ENCODE assay signal across 29 cellular contexts in the genomic region with DNA sequence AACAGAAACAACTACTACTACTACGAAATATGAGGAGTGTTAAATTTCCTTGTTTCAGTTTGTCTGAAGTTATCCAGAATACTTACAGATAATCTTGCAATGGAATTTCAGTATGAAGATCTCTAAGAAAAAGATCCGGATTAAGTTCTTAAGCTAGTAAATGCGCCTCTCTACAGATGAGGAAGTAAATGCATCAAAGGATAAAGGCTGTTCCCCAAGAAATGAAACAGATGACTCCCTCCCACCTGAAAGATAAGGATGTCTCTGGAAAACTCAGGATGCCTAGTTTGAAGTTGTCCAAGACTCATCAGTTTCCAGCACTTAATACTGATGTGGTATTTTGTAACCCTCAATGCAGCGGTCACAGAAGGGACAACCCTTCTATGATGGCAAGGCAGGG.
"Had no signal": no experiment of that assay in that cellular context is flagged by ENCODE, and none has a peak within 500 bp of the region (broad histone marks: within the 10 kb centered on the region; RNA-seq: fewer than 3 reads in every experiment).

No MANE protein-coding gene starts in this region.

- DNase-seq: kidney glomerular epithelial cell; left cardiac atrium; lower lobe of right lung; mammary epithelial cell; mesenchymal stem cell; naive thymus-derived CD8-positive, alpha-beta T cell; nucleus accumbens; pancreas; posterior cingulate gyrus; retina; right cardiac atrium; sigmoid colon; small intestine; stimulated activated CD4-positive, alpha-beta T cell treated with anti-CD3 and anti-CD28 coated beads, Interleukin-1b, Interleukin-23, amount 100 ng/mL, for 48 hours; stimulated activated CD4-positive, alpha-beta T cell treated with anti-CD3 and anti-CD28 coated beads, Interleukin-4, amount 100 ng/mL, for 1 hour; stimulated activated naive B cell treated with anti-CD40 and anti-IgM and Interleukin-4, amounts not matched to agents 10 μg/mL and 1 μg/mL and 100 μg/mL, for 72 hours; stimulated activated naive CD8-positive, alpha-beta T cell treated with anti-CD3 and anti-CD28 coated beads, Interleukin-15, Interleukin-2, amounts not matched to agents 100 U/mL and 50 U/mL, for 24 hours; stomach; testis; thyroid gland; transverse colon; upper lobe of left lung had no signal

- H3K27me3 ChIP-seq: hepatocyte, pancreas, sigmoid colon, stomach, testis, thyroid gland, transverse colon, upper lobe of left lung had no signal

- H3K4me3 Mint-ChIP-seq: naive thymus-derived CD8-positive, alpha-beta T cell; nephron; neural crest cell; stimulated activated naive B cell treated with anti-CD40 and anti-IgM and Interleukin-4, amounts not matched to agents 10 μg/mL and 1 μg/mL and 100 μg/mL, for 72 hours had no signal

- ATAC-seq: left cardiac atrium; left lobe of liver; lower lobe of right lung; naive thymus-derived CD8-positive, alpha-beta T cell; pancreas; right cardiac atrium; stimulated activated naive B cell treated with anti-CD40 and anti-IgM and Interleukin-4, amounts not matched to agents 10 μg/mL and 1 μg/mL and 100 μg/mL, for 72 hours; stimulated activated naive CD8-positive, alpha-beta T cell treated with anti-CD3 and anti-CD28 coated beads, Interleukin-15, Interleukin-2, amounts not matched to agents 100 U/mL and 50 U/mL, for 24 hours had no signal

- H3K27me3 Mint-ChIP-seq: naive thymus-derived CD8-positive, alpha-beta T cell; stimulated activated naive B cell treated with anti-CD40 and anti-IgM and Interleukin-4, amounts not matched to agents 10 μg/mL and 1 μg/mL and 100 μg/mL, for 72 hours had no signal

- H3K27ac ChIP-seq: hepatocyte, lower lobe of right lung, pancreas, prostate gland, sigmoid colon, stomach, testis, thyroid gland, transverse colon, upper lobe of left lung had no signal

- H3K9me3 ChIP-seq: lower lobe of right lung, pancreas, prostate gland, sigmoid colon, stomach, testis, thyroid gland, transverse colon, upper lobe of left lung had no signal

- H3K36me3 ChIP-seq: lower lobe of right lung, pancreas, prostate gland, sigmoid colon, thyroid gland, transverse colon, upper lobe of left lung had no signal

- H3K9me3 Mint-ChIP-seq: naive thymus-derived CD8-positive, alpha-beta T cell; nephron; neural crest cell; stimulated activated naive B cell treated with anti-CD40 and anti-IgM and Interleukin-4, amounts not matched to agents 10 μg/mL and 1 μg/mL and 100 μg/mL, for 72 hours had no signal

- H3K4me3 ChIP-seq: hepatocyte, lower lobe of right lung, pancreas, prostate gland, sigmoid colon, stomach, testis, thyroid gland, transverse colon, upper lobe of left lung had no signal

- FAIRE-seq: keratinocyte, pancreas, small intestine, urothelium cell line had no signal

- H3K4me2 ChIP-seq: hepatocyte had no signal

- H3K27ac Mint-ChIP-seq: naive thymus-derived CD8-positive, alpha-beta T cell; nephron; stimulated activated naive B cell treated with anti-CD40 and anti-IgM and Interleukin-4, amounts not matched to agents 10 μg/mL and 1 μg/mL and 100 μg/mL, for 72 hours had no signal
